Comparison of ENCODE assay signal across 10 cellular contexts in the genomic region with DNA sequence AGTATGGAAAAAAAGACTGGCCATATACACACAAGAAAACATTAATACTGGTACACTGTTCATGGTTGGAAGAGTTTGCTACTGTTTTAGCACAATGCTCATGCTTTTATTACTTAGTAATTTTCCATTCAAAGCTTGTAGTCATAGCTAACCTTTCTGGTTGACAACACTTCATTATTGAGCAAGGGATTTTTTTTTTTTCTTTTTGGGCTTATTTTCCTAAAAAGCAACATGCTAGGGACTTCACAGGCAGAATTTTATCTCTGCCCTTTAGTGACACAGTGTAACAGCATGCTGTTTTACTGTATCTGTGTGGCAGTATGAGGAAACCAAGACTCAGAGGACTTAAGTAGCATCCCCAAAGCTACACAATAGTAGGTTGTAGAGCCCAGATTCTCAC. TPM values are rescaled to one million over a fixed set of nuclear protein-coding genes. Genes with fewer than 3 reads are reported as not detected.
DNase-seq lines count a peak whose midpoint lies in the region; ATAC-seq and TF ChIP-seq lines count a peak whose summit lies in the region.
"Had no signal": no experiment of that assay in that cellular context is flagged by ENCODE, and none has a peak within 500 bp of the region (broad histone marks: within the 10 kb centered on the region; RNA-seq: fewer than 3 reads in every experiment).

No MANE protein-coding gene starts in this region.

- H2AFZ ChIP-seq in osteoblast (ENCODE audit: low read length): no peak overlapping the region

- peak overlapping the region in 3 of 12 donors; percentile 29 to 57 (median 54) for H3K27ac ChIP-seq in heart left ventricle
- no peak overlapping the region for H3K27ac ChIP-seq in osteoblast (ENCODE audit: low read depth, low read length)

- H3K4me3 ChIP-seq in heart left ventricle (no peak overlapping the region), osteoblast (ENCODE audit: insufficient read depth, low read length) (no peak overlapping the region)

- no peaks in the 10 kb centered on the region for H3K36me3 ChIP-seq in heart left ventricle
- no peaks in the 10 kb centered on the region for H3K36me3 ChIP-seq in osteoblast (ENCODE audit: insufficient read depth, low read length)

- H3K79me2 ChIP-seq in osteoblast (ENCODE audit: insufficient read depth, low read length): no peaks in the 10 kb centered on the region

- peak; percentile 66 for ATAC-seq in GM19351 (IDR thresholded peaks at IDR 0.05; ENCODE audit: unreplicated experiment)
- peak; percentile 53 for ATAC-seq in HG03064 (IDR thresholded peaks at IDR 0.05; ENCODE audit: low read depth, unreplicated experiment)
- ATAC-seq in heart left ventricle: peak in 3 of 4 donors; percentile 44 to 66 (median 62)

- H3K4me2 ChIP-seq in osteoblast (ENCODE audit: insufficient read depth, low read length): no peak overlapping the region

- DNase-seq in GM10266 (ENCODE audit: extremely low spot score): peak; percentile 17
- DNase-seq in heart left ventricle: no peak
- no peak for DNase-seq in osteoblast (ENCODE audit: insufficient read length, low spot score, missing footprints)
- no peak for DNase-seq in NCI-H524 (lab: John Stamatoyannopoulos, UW)
- DNase-seq in NCI-H1105 (lab: John Stamatoyannopoulos, UW): no peak
- no peak for DNase-seq in NCI-H82 treated with DMSO at 0.1 percent for 48 hours (lab: John Stamatoyannopoulos, UW; ENCODE audit: unreplicated experiment)
- DNase-seq: CD4-positive, alpha-beta memory T cell; NCI-H1092 treated with DMSO at 0.1 percent for 48 hours had no signal

- peaks cover 0 to 17% (median 0%) of the 10 kb centered on the region in 12 donors for H3K4me1 ChIP-seq in heart left ventricle
- peaks cover 11% of the 10 kb centered on the region for H3K4me1 ChIP-seq in osteoblast (ENCODE audit: insufficient read depth, low read length)

- no peak for TF ChIP-seq CTCF in GM10266 (IDR thresholded peaks at IDR 0.05; ENCODE audit: control insufficient read depth, insufficient read depth, low read depth, missing control alignments)
- no peak for TF ChIP-seq CTCF in heart left ventricle (IDR thresholded peaks at IDR 0.05)
- no peak for TF ChIP-seq CTCF in osteoblast (IDR thresholded peaks at IDR 0.05; ENCODE audit: extremely low read depth, low read depth, low read length)

- H4K20me1 ChIP-seq in osteoblast (ENCODE audit: insufficient read depth, low read length): no peaks in the 10 kb centered on the region

- intact Hi-C loops in heart left ventricle (cut with DNase I): no loop called here

- no peak for TF ChIP-seq POLR2A in heart left ventricle (IDR thresholded peaks at IDR 0.05)

- H3K9me3 ChIP-seq in heart left ventricle: no peaks in the 10 kb centered on the region
- no peaks in the 10 kb centered on the region for H3K9me3 ChIP-seq in osteoblast (ENCODE audit: low read depth, low read length)

- H3K27me3 ChIP-seq in heart left ventricle (no peaks in the 10 kb centered on the region), osteoblast (ENCODE audit: insufficient read depth, low read length) (no peaks in the 10 kb centered on the region)

RNA-seq across cellular contexts. Expression of gene FGGY, which starts 58.5 kb away (rescaled TPM):
- total RNA-seq in heart left ventricle: 10 to 100 TPM; 20.8 to 42.9 (median 33.9) TPM
- polyA plus RNA-seq in heart left ventricle: 1 to 10 TPM; 7.2 to 9.5 TPM
- total RNA-seq in osteoblast: 17.1 and 24.6 TPM in 2 replicates
